In the genomic region with DNA sequence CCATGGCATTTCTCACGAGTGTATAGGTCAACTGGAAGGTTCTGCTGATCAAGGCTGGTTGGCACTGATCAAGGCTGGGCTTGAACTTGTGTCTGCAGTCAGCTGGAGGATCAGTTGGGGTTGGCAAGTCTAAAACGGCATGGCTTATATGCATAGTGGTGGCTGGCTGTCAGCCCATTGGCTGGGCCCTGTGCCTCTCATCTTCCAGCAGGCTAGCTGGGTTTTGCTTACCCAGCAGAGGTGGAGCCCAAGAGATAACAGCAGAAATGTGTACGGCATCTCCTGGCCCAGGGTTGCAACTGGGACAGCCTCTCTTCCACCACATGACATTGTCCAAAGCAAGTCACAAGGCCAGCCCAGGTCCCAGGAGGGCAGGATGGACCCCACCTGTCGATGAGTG, we compare ENCODE assay signal across 24 cellular contexts.
"Had no signal": no experiment of that assay in that cellular context is flagged by ENCODE, and none has a peak within 500 bp of the region (broad histone marks: within the 10 kb centered on the region; RNA-seq: fewer than 3 reads in every experiment).

No MANE protein-coding gene starts in this region.

- H3K27ac ChIP-seq: epithelial cell of prostate, gastrocnemius medialis, ovary, psoas muscle, stomach, thyroid gland had no signal

- H3K4me3 Mint-ChIP-seq: dendritic cell treated with granulocyte-macrophage colony-stimulating factor and Interleukin-4, amounts not matched to agents 40 ng/mL and 50 ng/mL, for 4 days; endodermal cell; naive B cell; natural killer cell treated with Interleukin-12 subunit alpha and Interleukin-12 subunit beta and Interleukin-15 and Interleukin-18, amount 100 ng/mL, for 72 hours; stimulated activated effector memory CD8-positive, alpha-beta T cell treated with anti-CD3 and anti-CD28 coated beads, Interleukin-12 subunit alpha, Interleukin-12 subunit beta, amount 100 ng/mL, for 72 hours; type B pancreatic cell had no signal

- H3K27me3 Mint-ChIP-seq: dendritic cell treated with granulocyte-macrophage colony-stimulating factor and Interleukin-4, amounts not matched to agents 40 ng/mL and 50 ng/mL, for 4 days had no signal

- FAIRE-seq: keratinocyte had no signal

- H3K4me3 ChIP-seq: gastrocnemius medialis, lower lobe of right lung, mucosa of descending colon, ovary, psoas muscle, sigmoid colon, stomach, thyroid gland had no signal

- H3K4me1 Mint-ChIP-seq: naive B cell; stimulated activated effector memory CD8-positive, alpha-beta T cell treated with anti-CD3 and anti-CD28 coated beads, Interleukin-12 subunit alpha, Interleukin-12 subunit beta, amount 100 ng/mL, for 72 hours had no signal

- H3K36me3 ChIP-seq: gastrocnemius medialis, lower lobe of right lung, ovary, sigmoid colon, stomach, thyroid gland had no signal

- DNase-seq: effector CD8-positive, alpha-beta T cell; foreskin fibroblast; gastrocnemius medialis; left ventricle myocardium superior; lower lobe of right lung; naive B cell; occipital lobe; ovary; psoas muscle; right cardiac atrium; sigmoid colon; stimulated activated CD4-positive, alpha-beta T cell treated with anti-CD3 and anti-CD28 coated beads, Interleukin-2, amount 100 ng/mL, for 24 hours; stimulated activated CD4-positive, alpha-beta T cell treated with anti-CD3 and anti-CD28 coated beads, Interleukin-4, amount 100 ng/mL, for 24 hours; stimulated activated naive CD4-positive, alpha-beta T cell treated with Interleukin-2 at 50 U/mL for 16 hours; stomach; thyroid gland had no signal

- H3K27ac Mint-ChIP-seq: dendritic cell treated with granulocyte-macrophage colony-stimulating factor and Interleukin-4, amounts not matched to agents 40 ng/mL and 50 ng/mL, for 4 days; endodermal cell; naive B cell; natural killer cell treated with Interleukin-12 subunit alpha and Interleukin-12 subunit beta and Interleukin-15 and Interleukin-18, amount 100 ng/mL, for 72 hours; stimulated activated effector memory CD8-positive, alpha-beta T cell treated with anti-CD3 and anti-CD28 coated beads, Interleukin-12 subunit alpha, Interleukin-12 subunit beta, amount 100 ng/mL, for 72 hours; type B pancreatic cell had no signal

- ATAC-seq: gastrocnemius medialis; natural killer cell treated with Interleukin-12 subunit alpha and Interleukin-12 subunit beta and Interleukin-15 and Interleukin-18, amount 100 ng/mL, for 72 hours; psoas muscle; right cardiac atrium; stimulated activated effector memory CD8-positive, alpha-beta T cell treated with anti-CD3 and anti-CD28 coated beads, Interleukin-12 subunit alpha, Interleukin-12 subunit beta, amount 100 ng/mL, for 72 hours had no signal

- H3K4me1 ChIP-seq: gastrocnemius medialis, lower lobe of right lung, psoas muscle, sigmoid colon, stomach had no signal

- H3K9me3 ChIP-seq: gastrocnemius medialis, lower lobe of right lung, mucosa of descending colon, ovary, psoas muscle, sigmoid colon, thyroid gland had no signal

- H3K27me3 ChIP-seq: gastrocnemius medialis, ovary, thyroid gland had no signal

- H3K36me3 Mint-ChIP-seq: natural killer cell treated with Interleukin-12 subunit alpha and Interleukin-12 subunit beta and Interleukin-15 and Interleukin-18, amount 100 ng/mL, for 72 hours; stimulated activated effector memory CD8-positive, alpha-beta T cell treated with anti-CD3 and anti-CD28 coated beads, Interleukin-12 subunit alpha, Interleukin-12 subunit beta, amount 100 ng/mL, for 72 hours; type B pancreatic cell had no signal

- H3K9me3 Mint-ChIP-seq: endodermal cell; natural killer cell treated with Interleukin-12 subunit alpha and Interleukin-12 subunit beta and Interleukin-15 and Interleukin-18, amount 100 ng/mL, for 72 hours; stimulated activated effector memory CD8-positive, alpha-beta T cell treated with anti-CD3 and anti-CD28 coated beads, Interleukin-12 subunit alpha, Interleukin-12 subunit beta, amount 100 ng/mL, for 72 hours; type B pancreatic cell had no signal
